In genomic region chr2:236974206-236974605, GRCh38 we compare ENCODE assay signal across 22 cellular contexts.
DNase-seq lines count a peak whose midpoint lies in the region; ATAC-seq and TF ChIP-seq lines count a peak whose summit lies in the region.
"Had no signal": no experiment of that assay in that cellular context is flagged by ENCODE, and none has a peak within 500 bp of the region (broad histone marks: within the 10 kb centered on the region; RNA-seq: fewer than 3 reads in every experiment).

No MANE protein-coding gene starts in this region.

- TF ChIP-seq CTCF in right atrium auricular region (IDR thresholded peaks at IDR 0.05): no peak
- TF ChIP-seq CTCF in left ventricle myocardium inferior (IDR thresholded peaks at IDR 0.05; ENCODE audit: borderline replicate concordance): no peak
- no peak for TF ChIP-seq CTCF in brain (conservative IDR thresholded peaks at IDR 0.05)
- no peak for TF ChIP-seq CTCF in neural progenitor cell (IDR thresholded peaks at IDR 0.05)

- H3K27me3 Mint-ChIP-seq in brain (peaks cover 3% of the 10 kb centered on the region), neural progenitor cell (ENCODE audit: insufficient read depth, low read depth) (peaks cover 8% of the 10 kb centered on the region)
- H3K27me3 Mint-ChIP-seq: CD4-positive, alpha-beta T cell had no signal

- no peaks in the 10 kb centered on the region for H4K20me1 ChIP-seq in neural progenitor cell (ENCODE audit: low read depth)

- H3K4me3 Mint-ChIP-seq in brain (no peak overlapping the region), neural progenitor cell (no peak overlapping the region)
- H3K4me3 Mint-ChIP-seq: CD4-positive, alpha-beta T cell had no signal

- no peaks in the 10 kb centered on the region for H3K36me3 Mint-ChIP-seq in brain
- H3K36me3 Mint-ChIP-seq in neural progenitor cell: no peaks in the 10 kb centered on the region

- no peaks in the 10 kb centered on the region for H3K27me3 ChIP-seq in right atrium auricular region
- H3K27me3 ChIP-seq in left ventricle myocardium inferior (ENCODE audit: low read depth): peaks cover 26% of the 10 kb centered on the region
- H3K27me3 ChIP-seq in neural progenitor cell: no peaks in the 10 kb centered on the region

- H3K4me1 ChIP-seq in right atrium auricular region (no peaks in the 10 kb centered on the region), left ventricle myocardium inferior (peaks cover 6% of the 10 kb centered on the region), neural progenitor cell (peaks cover 16% of the 10 kb centered on the region)
- H3K4me1 ChIP-seq: HAP-1 had no signal

- H3K9me3 Mint-ChIP-seq in brain (peaks cover 0 to 2% (median 0%) of the 10 kb centered on the region in 5 experiments), neural progenitor cell (peaks cover 3% of the 10 kb centered on the region)
- H3K9me3 Mint-ChIP-seq: CD4-positive, alpha-beta T cell had no signal

- intact Hi-C loops in left ventricle myocardium inferior (cut with micrococcal nuclease): no loop called here

- no peaks in the 10 kb centered on the region for H3K79me2 ChIP-seq in neural progenitor cell (ENCODE audit: low read depth)

- H2AFZ ChIP-seq in neural progenitor cell (replicated peaks): no peak overlapping the region

- H3K4me1 Mint-ChIP-seq in brain (peaks cover 83% of the 10 kb centered on the region), neural progenitor cell (peaks cover 56% of the 10 kb centered on the region)

- DNase-seq in right atrium auricular region (ENCODE audit: low spot score) (peak; percentile 48), left ventricle myocardium inferior (no peak), neural progenitor cell (ENCODE audit: low spot score) (no peak), nucleus accumbens (lab: John Stamatoyannopoulos, UW) (no peak), NCI-H446 treated with DMSO at 0.1 percent for 48 hours (lab: John Stamatoyannopoulos, UW) (no peak)
- DNase-seq: CD4-positive, alpha-beta T cell; COR-L47; DMS79; NCI-H1105; NCI-H146; NCI-H2081; NCI-H2171; NCI-H345; NCI-H524 treated with DMSO at 0.1 percent for 48 hours; SHP77 treated with DMSO at 0.1 percent for 48 hours; SW 1271 had no signal

- H3K27ac Mint-ChIP-seq in brain: peak overlapping the region in 4 of 5 experiments; percentile 28 to 85 (median 64)
- peak overlapping the region; percentile 68 for H3K27ac Mint-ChIP-seq in neural progenitor cell
- H3K27ac Mint-ChIP-seq: CD4-positive, alpha-beta T cell had no signal

- H3K4me3 ChIP-seq in right atrium auricular region (no peak overlapping the region), left ventricle myocardium inferior (no peak overlapping the region), neural progenitor cell (no peak overlapping the region)
- H3K4me3 ChIP-seq: HAP-1, SK-N-MC had no signal

- H3F3A ChIP-seq in neural progenitor cell (ENCODE audit: low read depth): no peaks in the 10 kb centered on the region

- H3K36me3 ChIP-seq in right atrium auricular region (no peaks in the 10 kb centered on the region), left ventricle myocardium inferior (no peaks in the 10 kb centered on the region), neural progenitor cell (no peaks in the 10 kb centered on the region)
- H3K36me3 ChIP-seq: HAP-1 had no signal

- H3K9ac ChIP-seq in neural progenitor cell: no peak overlapping the region
- H3K9ac ChIP-seq: KMS-11 had no signal

- no peak overlapping the region for H3K4me2 ChIP-seq in neural progenitor cell
- H3K4me2 ChIP-seq: KMS-11 had no signal

- H3K27ac ChIP-seq in right atrium auricular region (no peak overlapping the region), left ventricle myocardium inferior (replicated peaks) (no peak overlapping the region), neural progenitor cell (no peak overlapping the region)
- H3K27ac ChIP-seq: KMS-11, RWPE1, SK-N-MC had no signal

- H3K9me3 ChIP-seq in right atrium auricular region (no peaks in the 10 kb centered on the region), left ventricle myocardium inferior (replicated peaks) (no peaks in the 10 kb centered on the region), neural progenitor cell (ENCODE audit: low read depth) (no peaks in the 10 kb centered on the region)
- H3K9me3 ChIP-seq: HAP-1 had no signal

- no peak for ATAC-seq in GM18907 (IDR thresholded peaks at IDR 0.05; ENCODE audit: unreplicated experiment)
